In the genomic region with DNA sequence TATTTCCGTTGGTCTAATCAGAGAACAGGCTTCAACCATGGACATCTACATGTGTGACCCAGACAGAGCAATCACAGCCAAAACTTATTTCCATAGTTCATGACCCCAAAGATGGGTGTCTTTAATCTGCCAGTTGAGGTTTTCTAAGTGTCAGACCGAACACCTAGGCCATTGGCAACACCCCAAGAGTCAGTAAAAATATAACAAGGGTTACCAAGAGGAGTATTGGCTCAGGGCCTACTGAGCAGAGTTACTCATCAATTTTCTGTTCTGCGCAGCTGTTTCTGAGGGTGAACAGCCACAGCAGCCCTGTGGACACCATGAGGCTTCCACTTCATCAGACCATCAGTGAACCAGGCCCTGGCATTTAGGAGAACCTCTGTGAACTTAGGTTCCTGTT, we compare ENCODE assay signal across 3 cellular contexts.
TF ChIP-seq lines count a peak whose summit lies in the region.

No MANE protein-coding gene starts in this region.

TF ChIP-seq in liver, 16 proteins besides CTCF, POLR2A, EP300 and RAD21:
- peak; percentile 54 for TF ChIP-seq MAX (IDR thresholded peaks at IDR 0.05)
- TF ChIP-seq SP1 (IDR thresholded peaks at IDR 0.05), result peak; percentile 23
- TF ChIP-seq RXRA (IDR thresholded peaks at IDR 0.05), result peak; percentile 73 to 92
- peak; percentile 23 for TF ChIP-seq FOXA1 (IDR thresholded peaks at IDR 0.05)
- peak; percentile 43 for TF ChIP-seq NR2F2 (IDR thresholded peaks at IDR 0.05)
- TF ChIP-seq, protein P1, sequence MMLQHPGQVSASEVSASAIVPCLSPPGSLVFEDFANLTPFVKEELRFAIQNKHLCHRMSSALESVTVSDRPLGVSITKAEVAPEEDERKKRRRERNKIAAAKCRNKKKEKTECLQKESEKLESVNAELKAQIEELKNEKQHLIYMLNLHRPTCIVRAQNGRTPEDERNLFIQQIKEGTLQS (IDR thresholded peaks at IDR 0.05), result peak; percentile 27
- peak in 1 of 2 donors; percentile 56 for TF ChIP-seq JUND (IDR thresholded peaks at IDR 0.05)
- TF ChIP-seq YY1 (IDR thresholded peaks at IDR 0.05), result peak; percentile 60
- no peak for TF ChIP-seq TAF1 (conservative IDR thresholded peaks at IDR 0.05)
- TF ChIP-seq HNF4G (IDR thresholded peaks at IDR 0.05), result no peak
- TF ChIP-seq FOXA2 (IDR thresholded peaks at IDR 0.05), result peak; percentile 9
- TF ChIP-seq GABPA (IDR thresholded peaks at IDR 0.05 in 1 of 2, conservative IDR thresholded peaks at IDR 0.05 in 1 of 2), result no peak
- TF ChIP-seq EGR1 (IDR thresholded peaks at IDR 0.05; ENCODE audit: low read depth in 2 of 2), result no peak
- TF ChIP-seq HNF4A (conservative IDR thresholded peaks at IDR 0.05), result peak; percentile 9 to 63
- TF ChIP-seq, protein P2, sequence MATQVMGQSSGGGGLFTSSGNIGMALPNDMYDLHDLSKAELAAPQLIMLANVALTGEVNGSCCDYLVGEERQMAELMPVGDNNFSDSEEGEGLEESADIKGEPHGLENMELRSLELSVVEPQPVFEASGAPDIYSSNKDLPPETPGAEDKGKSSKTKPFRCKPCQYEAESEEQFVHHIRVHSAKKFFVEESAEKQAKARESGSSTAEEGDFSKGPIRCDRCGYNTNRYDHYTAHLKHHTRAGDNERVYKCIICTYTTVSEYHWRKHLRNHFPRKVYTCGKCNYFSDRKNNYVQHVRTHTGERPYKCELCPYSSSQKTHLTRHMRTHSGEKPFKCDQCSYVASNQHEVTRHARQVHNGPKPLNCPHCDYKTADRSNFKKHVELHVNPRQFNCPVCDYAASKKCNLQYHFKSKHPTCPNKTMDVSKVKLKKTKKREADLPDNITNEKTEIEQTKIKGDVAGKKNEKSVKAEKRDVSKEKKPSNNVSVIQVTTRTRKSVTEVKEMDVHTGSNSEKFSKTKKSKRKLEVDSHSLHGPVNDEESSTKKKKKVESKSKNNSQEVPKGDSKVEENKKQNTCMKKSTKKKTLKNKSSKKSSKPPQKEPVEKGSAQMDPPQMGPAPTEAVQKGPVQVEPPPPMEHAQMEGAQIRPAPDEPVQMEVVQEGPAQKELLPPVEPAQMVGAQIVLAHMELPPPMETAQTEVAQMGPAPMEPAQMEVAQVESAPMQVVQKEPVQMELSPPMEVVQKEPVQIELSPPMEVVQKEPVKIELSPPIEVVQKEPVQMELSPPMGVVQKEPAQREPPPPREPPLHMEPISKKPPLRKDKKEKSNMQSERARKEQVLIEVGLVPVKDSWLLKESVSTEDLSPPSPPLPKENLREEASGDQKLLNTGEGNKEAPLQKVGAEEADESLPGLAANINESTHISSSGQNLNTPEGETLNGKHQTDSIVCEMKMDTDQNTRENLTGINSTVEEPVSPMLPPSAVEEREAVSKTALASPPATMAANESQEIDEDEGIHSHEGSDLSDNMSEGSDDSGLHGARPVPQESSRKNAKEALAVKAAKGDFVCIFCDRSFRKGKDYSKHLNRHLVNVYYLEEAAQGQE (IDR thresholded peaks at IDR 0.05), result peak; percentile 35
- peak; percentile 34 for TF ChIP-seq ZBTB33 (IDR thresholded peaks at IDR 0.05)
TF ChIP-seq in liver: peak in this region for 12.

TF ChIP-seq in HepG2, 621 proteins besides CTCF, POLR2A, EP300 and RAD21:
- TF ChIP-seq JARID2 (CRISPR knock-in tag; IDR thresholded peaks at IDR 0.05; ENCODE audit: insufficient replicate concordance) (no peak), ZNF292 (CRISPR knock-in tag; IDR thresholded peaks at IDR 0.05; ENCODE audit: borderline replicate concordance, low read depth) (no peak), ZNF678 (CRISPR knock-in tag; IDR thresholded peaks at IDR 0.05) (no peak), SOX6 (IDR thresholded peaks at IDR 0.05) (no peak), SOX6 (CRISPR knock-in tag; IDR thresholded peaks at IDR 0.05) (no peak), RFX1 (IDR thresholded peaks at IDR 0.05) (no peak)

TF ChIP-seq in GM12891, 5 proteins besides CTCF, POLR2A, EP300 and RAD21:
- no peak for TF ChIP-seq POLR2AphosphoS5 (IDR thresholded peaks at IDR 0.05; ENCODE audit: low read depth, low read length)
- no peak for TF ChIP-seq PAX5 (IDR thresholded peaks at IDR 0.05; ENCODE audit: insufficient read depth, low read length, severe bottlenecking)
- TF ChIP-seq TAF1 (IDR thresholded peaks at IDR 0.05; ENCODE audit: low read depth, low read length), result no peak
- TF ChIP-seq SPI1 (IDR thresholded peaks at IDR 0.05; ENCODE audit: low read depth, low read length), result no peak
- no peak for TF ChIP-seq POU2F2 (IDR thresholded peaks at IDR 0.05; ENCODE audit: low read depth, low read length)
